1 cellular context compared by ENCODE assay signal in the genomic region with DNA sequence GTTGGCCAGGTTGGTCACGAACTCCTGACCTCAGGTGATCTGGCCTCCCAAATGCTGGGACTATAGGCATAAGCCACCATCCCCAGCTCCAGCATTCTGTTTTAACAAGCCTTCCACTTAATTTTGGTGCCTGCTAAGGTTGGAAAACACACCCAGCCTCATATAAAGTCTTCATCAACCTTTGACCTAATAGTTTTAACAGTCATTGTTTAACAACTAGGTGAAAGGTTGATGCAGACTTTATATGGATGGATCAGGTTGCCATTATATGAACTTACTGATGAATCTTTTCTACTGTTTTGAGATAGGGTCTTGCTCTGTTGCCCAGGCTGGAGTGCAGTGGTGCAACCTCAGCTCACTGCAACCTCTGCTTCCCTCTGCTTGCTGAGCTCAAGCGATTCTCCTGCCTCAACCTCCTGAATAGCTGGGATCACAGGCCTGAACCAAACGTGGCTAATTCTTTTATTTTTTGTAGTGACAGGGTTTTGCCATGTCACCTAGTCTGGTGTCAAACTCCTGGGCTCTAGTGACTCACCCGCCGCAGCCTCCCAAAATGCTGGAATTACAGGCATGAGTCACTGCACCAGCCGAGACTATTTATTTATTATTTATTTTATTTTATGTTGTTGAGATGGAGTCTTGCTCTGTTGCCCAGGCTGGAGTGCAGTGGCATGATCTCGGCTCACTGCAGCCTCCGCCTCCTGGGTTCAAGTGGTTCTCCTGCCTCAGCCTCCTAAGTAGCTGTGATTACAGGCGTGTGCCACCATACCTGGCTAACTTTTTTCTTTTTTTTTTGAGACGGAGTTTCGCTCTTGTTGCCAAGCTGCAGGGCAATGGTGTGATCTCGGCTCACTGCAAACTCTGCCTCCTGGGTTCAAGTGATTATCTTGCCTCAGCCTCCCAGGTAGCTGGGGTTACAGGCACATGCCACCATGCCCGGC.
TF ChIP-seq lines count a peak whose summit lies in the region.

No MANE protein-coding gene starts in this region.

TF ChIP-seq in HepG2, 621 proteins besides CTCF, POLR2A, EP300 and RAD21:
- peak; percentile 40; the same call in 1 of the 2 replicates for TF ChIP-seq FOSL2 (CRISPR knock-in tag; IDR thresholded peaks at IDR 0.05)
- no peak for TF ChIP-seq YEATS2 (CRISPR knock-in tag; IDR thresholded peaks at IDR 0.05; ENCODE audit: borderline replicate concordance)
- TF ChIP-seq ZNF121 (CRISPR knock-in tag; IDR thresholded peaks at IDR 0.05): peak; percentile 84
- peak; percentile 50; the same call in 1 of the 2 replicates for TF ChIP-seq PPARG (CRISPR knock-in tag; conservative IDR thresholded peaks at IDR 0.05)
